In genomic region chr9:82706781-82707180, GRCh38 we compare ENCODE assay signal across 26 cellular contexts.
"Had no signal": no experiment of that assay in that cellular context is flagged by ENCODE, and none has a peak within 500 bp of the region (broad histone marks: within the 10 kb centered on the region; RNA-seq: fewer than 3 reads in every experiment).

No MANE protein-coding gene starts in this region.

- DNase-seq: activated CD4-positive, alpha-beta memory T cell treated with anti-CD3 and anti-CD28 coated beads for 36 hours; activated CD4-positive, alpha-beta T cell treated with anti-CD3 and anti-CD28 coated beads, Interleukin-2, amount 10 ng/mL, durations not matched to agents 24 days and 14 days; activated CD4-positive, CD25-positive, alpha-beta regulatory T cell treated with anti-CD3 and anti-CD28 coated beads, Interleukin-2, amount 50 U/mL, for 72 hours; activated CD8-positive, alpha-beta memory T cell treated with anti-CD3 and anti-CD28 coated beads, Interleukin-2, amount 50 U/mL, for 4 hours; activated naive CD8-positive, alpha-beta T cell treated with anti-CD3 and anti-CD28 coated beads, Interleukin-2, amount 50 U/mL, for 24 hours; activated T-cell treated with anti-CD3 and anti-CD28 coated beads, Interleukin-2, amount 50 U/mL, for 24 hours; amygdala; effector CD8-positive, alpha-beta T cell; esophagus squamous epithelium; foreskin melanocyte; heart right ventricle; immature natural killer cell; kidney; left colon; naive B cell; nephron progenitor cell; pancreas; retina; stimulated activated CD4-positive, alpha-beta T cell treated with anti-CD3 and anti-CD28 coated beads, Interleukin-12 subunit alpha, Interleukin-12 subunit beta, amount 100 ng/mL, for 4 hours; stimulated activated CD4-positive, alpha-beta T cell treated with anti-CD3 and anti-CD28 coated beads, Interleukin-4, amount 100 ng/mL, for 1 hour; stimulated activated naive CD8-positive, alpha-beta T cell treated with anti-CD3 and anti-CD28 coated beads, Interleukin-15, Interleukin-2, amounts not matched to agents 100 U/mL and 50 U/mL, for 24 hours; T-helper 9 cell; testis; transverse colon; WERI-Rb-1 had no signal

- ATAC-seq: activated naive CD8-positive, alpha-beta T cell treated with anti-CD3 and anti-CD28 coated beads, Interleukin-2, amount 50 U/mL, for 24 hours; heart right ventricle; left colon; pancreas; sciatic nerve; stimulated activated naive CD8-positive, alpha-beta T cell treated with anti-CD3 and anti-CD28 coated beads, Interleukin-15, Interleukin-2, amounts not matched to agents 100 U/mL and 50 U/mL, for 24 hours had no signal
